Comparison of ENCODE assay signal across 9 cellular contexts in genomic region chr21:31768720-31769119, GRCh38.
"Had no signal": no experiment of that assay in that cellular context is flagged by ENCODE, and none has a peak within 500 bp of the region (broad histone marks: within the 10 kb centered on the region; RNA-seq: fewer than 3 reads in every experiment).

No MANE protein-coding gene starts in this region.

- DNase-seq: GM23248, GOT3, H7, HFFc6 had no signal

- H3K27me3 Mint-ChIP-seq: IgD-negative memory B cell had no signal

- H3K27ac Mint-ChIP-seq: HFFc6 had no signal

- FAIRE-seq: HepG2 had no signal

- H3K27ac ChIP-seq: GM23248, HL-60 had no signal

- H3K36me3 ChIP-seq: HAP-1 had no signal

- H3K9ac ChIP-seq: GM23248 had no signal

- H2AFZ ChIP-seq: GM23248 had no signal

- ATAC-seq: HCT116, HepG2 had no signal

- H3K4me3 ChIP-seq: GM23248, HAP-1 had no signal

- H3K4me3 Mint-ChIP-seq: HFFc6, IgD-negative memory B cell had no signal

- H3K9me3 ChIP-seq: HAP-1 had no signal
